11 cellular contexts compared by ENCODE assay signal in the genomic region with DNA sequence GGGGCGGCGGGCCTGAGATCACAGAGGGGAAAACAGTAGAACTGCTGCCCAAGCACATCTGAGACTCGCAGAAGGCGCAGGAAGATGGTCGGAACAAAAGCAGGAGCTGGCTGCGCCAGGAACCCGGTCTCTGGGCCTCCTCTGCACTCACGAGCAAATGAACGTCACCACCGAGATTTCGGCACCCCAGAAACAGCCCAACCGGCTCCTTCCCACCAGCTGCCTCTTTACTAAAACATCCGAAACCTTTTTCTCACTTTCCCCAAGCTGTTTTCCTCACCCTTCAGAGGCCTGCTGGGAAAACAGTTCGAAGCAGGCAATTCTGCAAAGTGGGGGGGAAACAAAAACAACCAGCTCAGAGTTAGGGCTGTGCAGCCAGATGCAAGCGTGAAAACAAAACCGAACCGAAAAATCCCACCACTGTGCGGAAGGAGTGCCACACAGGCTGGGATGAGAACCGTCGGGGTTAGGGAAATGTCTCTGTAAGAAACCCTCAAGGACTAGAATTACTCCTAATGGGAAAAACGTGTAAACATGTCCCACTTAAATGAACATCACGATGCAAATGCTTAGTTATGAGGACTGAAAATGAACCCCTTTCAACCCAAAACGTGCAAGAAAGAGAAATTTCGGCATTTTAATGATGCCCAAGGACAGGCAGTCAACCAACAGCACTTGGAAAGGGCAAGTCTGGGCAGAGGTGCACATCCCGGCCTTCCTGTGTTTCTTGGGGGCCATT. TPM values are rescaled to one million over a fixed set of nuclear protein-coding genes. Genes with fewer than 3 reads are reported as not detected.
DNase-seq lines count a peak whose midpoint lies in the region; ATAC-seq and TF ChIP-seq lines count a peak whose summit lies in the region.
"Had no signal": no experiment of that assay in that cellular context is flagged by ENCODE, and none has a peak within 500 bp of the region (broad histone marks: within the 10 kb centered on the region; RNA-seq: fewer than 3 reads in every experiment).

No MANE protein-coding gene starts in this region.

- intact Hi-C loops in cardiac septum (cut with DNase I), result no loop called here

- H3K9me3 Mint-ChIP-seq in activated CD4-positive, alpha-beta T cell treated with anti-CD3 and anti-CD28 coated beads, Interleukin-2, amount 10 ng/mL, durations not matched to agents 7 days and 5 days, result peaks cover 4% of the 10 kb centered on the region

- peaks cover 23% of the 10 kb centered on the region for H3K36me3 Mint-ChIP-seq in activated CD4-positive, alpha-beta T cell treated with anti-CD3 and anti-CD28 coated beads, Interleukin-2, amount 10 ng/mL, durations not matched to agents 7 days and 5 days (ENCODE audit: low read depth)

- in situ Hi-C loops in astrocyte of the spinal cord (cut with HindIII; ENCODE audit: low sequenced_read_pairs), result no loop called here

- peak overlapping the region; percentile 19 for H3K4me3 ChIP-seq in astrocyte of the spinal cord (ENCODE audit: low read depth, low read length)
- H3K4me3 ChIP-seq: SJSA1 had no signal

- no peak overlapping the region for H3K27ac Mint-ChIP-seq in activated CD4-positive, alpha-beta T cell treated with anti-CD3 and anti-CD28 coated beads, Interleukin-2, amount 10 ng/mL, durations not matched to agents 7 days and 5 days
- H3K27ac Mint-ChIP-seq: B cell had no signal

- no peak for ATAC-seq in GM21619 (IDR thresholded peaks at IDR 0.05; ENCODE audit: unreplicated experiment)

- no peak for TF ChIP-seq CTCF in astrocyte of the spinal cord (IDR thresholded peaks at IDR 0.05; ENCODE audit: low read depth, low read length)

- POLR2A ChIA-PET in activated CD4-positive, alpha-beta T cell treated with anti-CD3 and anti-CD28 coated beads, Interleukin-2, amount 10 ng/mL, durations not matched to agents 7 days and 5 days (lab: Charles Lee), result no interaction called here

- no peak overlapping the region for H3K4me3 Mint-ChIP-seq in activated CD4-positive, alpha-beta T cell treated with anti-CD3 and anti-CD28 coated beads, Interleukin-2, amount 10 ng/mL, durations not matched to agents 7 days and 5 days
- H3K4me3 Mint-ChIP-seq: B cell had no signal

- DNase-seq in AG08396 (ENCODE audit: low spot score) (peak; percentile 71), astrocyte of the spinal cord (ENCODE audit: low read depth, low spot score) (peak; percentile 73), cardiac septum (ENCODE audit: low spot score) (peak; percentile 57), pons (ENCODE audit: low spot score) (peak; percentile 20), MV-4-11 (lab: John Stamatoyannopoulos, UW) (no peak), DMS53 (lab: John Stamatoyannopoulos, UW) (no peak)
- DNase-seq in activated CD4-positive, alpha-beta T cell treated with anti-CD3 and anti-CD28 coated beads, Interleukin-2, amount 10 ng/mL, durations not matched to agents 7 days and 5 days, result no peak
- DNase-seq: stimulated activated CD4-positive, alpha-beta T cell treated with anti-CD3 and anti-CD28 coated beads, Interleukin-12 subunit alpha, Interleukin-12 subunit beta, amount 100 ng/mL, for 4 hours had no signal

- no peaks in the 10 kb centered on the region for H3K27me3 Mint-ChIP-seq in activated CD4-positive, alpha-beta T cell treated with anti-CD3 and anti-CD28 coated beads, Interleukin-2, amount 10 ng/mL, durations not matched to agents 7 days and 5 days
- H3K27me3 Mint-ChIP-seq: B cell had no signal

- no peaks in the 10 kb centered on the region for H3K4me1 Mint-ChIP-seq in activated CD4-positive, alpha-beta T cell treated with anti-CD3 and anti-CD28 coated beads, Interleukin-2, amount 10 ng/mL, durations not matched to agents 7 days and 5 days
- H3K4me1 Mint-ChIP-seq: B cell had no signal

- CTCF ChIA-PET in activated CD4-positive, alpha-beta T cell treated with anti-CD3 and anti-CD28 coated beads, Interleukin-2, amount 10 ng/mL, durations not matched to agents 7 days and 5 days (lab: Charles Lee), result no interaction called here

RNA-seq across cellular contexts. Expression of a gene that starts 15.9 kb away (rescaled TPM):
- total RNA-seq in cardiac septum, result 24.9 TPM
- 10 to 100 TPM; 15.5 to 16.1 TPM for total RNA-seq in activated CD4-positive, alpha-beta T cell treated with anti-CD3 and anti-CD28 coated beads, Interleukin-2, amount 10 ng/mL, durations not matched to agents 7 days and 5 days

RNA-seq across cellular contexts. Expression of a gene that starts 15.9 kb away (rescaled TPM):
- total RNA-seq in cardiac septum, result 45.1 TPM
- 10 to 100 TPM; 36.5 to 36.9 TPM for total RNA-seq in activated CD4-positive, alpha-beta T cell treated with anti-CD3 and anti-CD28 coated beads, Interleukin-2, amount 10 ng/mL, durations not matched to agents 7 days and 5 days

Comparison
In these comparisons a context has a peak if more than half of its experiments do, and no peak if none do; other contexts are left out.
1. DNase-seq: peak in AG08396 (single experiment), astrocyte of the spinal cord (single experiment), cardiac septum (single experiment) and pons (single experiment); none in MV-4-11 (single experiment), DMS53 (single experiment) and activated CD4-positive, alpha-beta T cell treated with anti-CD3 and anti-CD28 coated beads, Interleukin-2, amount 10 ng/mL, durations not matched to agents 7 days and 5 days (single experiment).